ENCODE assay signal across 8 cellular contexts in genomic region chr6:46848684-46849360, GRCh38. TPM values are rescaled to one million over a fixed set of nuclear protein-coding genes. Genes with fewer than 3 reads are reported as not detected.
DNase-seq lines count a peak whose midpoint lies in the region; TF ChIP-seq lines count a peak whose summit lies in the region.

No MANE protein-coding gene starts in this region.

- no peaks in the 10 kb centered on the region for H4K20me1 ChIP-seq in hepatocyte (ENCODE audit: insufficient read depth, poor library complexity, severe bottlenecking)

- H2AFZ ChIP-seq in hepatocyte, result peak overlapping the region; percentile 18

- peak overlapping the region; percentile 66 for H3K4me3 Mint-ChIP-seq in T-helper 2 cell treated with Interferon-gamma antibody and Interleukin-4, amounts not matched to agents 5 μg/mL and 100 μg/mL, for 36 hours

- H3K27me3 Mint-ChIP-seq in T-helper 2 cell treated with Interferon-gamma antibody and Interleukin-4, amounts not matched to agents 5 μg/mL and 100 μg/mL, for 36 hours (ENCODE audit: low read depth), result peaks cover 28% of the 10 kb centered on the region

- no peaks in the 10 kb centered on the region for H3K36me3 ChIP-seq in hepatocyte (replicated peaks; ENCODE audit: insufficient read depth, low read depth)

- no peaks in the 10 kb centered on the region for H3K79me2 ChIP-seq in hepatocyte

- H3K9me2 ChIP-seq in hepatocyte (replicated peaks; ENCODE audit: insufficient read depth), result no peaks in the 10 kb centered on the region

- H3K9me3 Mint-ChIP-seq in T-helper 2 cell treated with Interferon-gamma antibody and Interleukin-4, amounts not matched to agents 5 μg/mL and 100 μg/mL, for 36 hours, result no peaks in the 10 kb centered on the region

- H3K4me3 ChIP-seq in GM12864 (ENCODE audit: low read depth, low read length), result no peak overlapping the region
- H3K4me3 ChIP-seq in HFF-Myc (replicated peaks; ENCODE audit: low read depth, low read length), result no peak overlapping the region
- H3K4me3 ChIP-seq in astrocyte of the cerebellum (ENCODE audit: low read depth, low read length), result peak overlapping the region; percentile 5
- H3K4me3 ChIP-seq in hepatocyte, result no peak overlapping the region
- H3K4me3 ChIP-seq in retinal pigment epithelial cell (ENCODE audit: low read length), result no peak overlapping the region

- H3K4me2 ChIP-seq in hepatocyte, result peak overlapping the region; percentile 68

- no peak for DNase-seq in GM12864 (ENCODE audit: low read depth)
- DNase-seq in HFF-Myc (ENCODE audit: extremely low read depth, low read depth), result peak; percentile 29
- DNase-seq in NCI-H1048 (lab: John Stamatoyannopoulos, UW), result peak; percentile 66
- peak; percentile 51 for DNase-seq in T-helper 2 cell treated with Interferon-gamma antibody and Interleukin-4, amounts not matched to agents 5 μg/mL and 100 μg/mL, for 36 hours (ENCODE audit: low spot score)
- DNase-seq in astrocyte of the cerebellum (ENCODE audit: low read depth), result peak; percentile 32
- DNase-seq in hepatocyte (ENCODE audit: low spot score), result peak; percentile 93
- peak; percentile 12 for DNase-seq in retinal pigment epithelial cell (ENCODE audit: low read depth)
- DNase-seq in cortex of kidney (lab: John Stamatoyannopoulos, UW), result no peak

- H3K9me3 ChIP-seq in hepatocyte (ENCODE audit: low read depth), result no peaks in the 10 kb centered on the region

- H3K27ac ChIP-seq in hepatocyte, result peak overlapping the region; percentile 7

- no peaks in the 10 kb centered on the region for H3K27me3 ChIP-seq in hepatocyte

- no peak overlapping the region for H3K27ac Mint-ChIP-seq in T-helper 2 cell treated with Interferon-gamma antibody and Interleukin-4, amounts not matched to agents 5 μg/mL and 100 μg/mL, for 36 hours

- in situ Hi-C loops in astrocyte of the cerebellum (cut with HindIII; ENCODE audit: low sequenced_read_pairs), result no loop called here

- no peaks in the 10 kb centered on the region for H3K36me3 Mint-ChIP-seq in T-helper 2 cell treated with Interferon-gamma antibody and Interleukin-4, amounts not matched to agents 5 μg/mL and 100 μg/mL, for 36 hours (ENCODE audit: low read depth)

- no peaks in the 10 kb centered on the region for H3K4me1 ChIP-seq in hepatocyte (ENCODE audit: insufficient read depth)

- peaks cover 6% of the 10 kb centered on the region for H3K4me1 Mint-ChIP-seq in T-helper 2 cell treated with Interferon-gamma antibody and Interleukin-4, amounts not matched to agents 5 μg/mL and 100 μg/mL, for 36 hours (ENCODE audit: low read depth)

- TF ChIP-seq CTCF in GM12864 (IDR thresholded peaks at IDR 0.05; ENCODE audit: low read depth, low read length, missing control alignments) (peak; percentile 90), HFF-Myc (IDR thresholded peaks at IDR 0.05; ENCODE audit: low read depth, low read length, missing control alignments) (peak; percentile 96), astrocyte of the cerebellum (IDR thresholded peaks at IDR 0.05; ENCODE audit: low read depth, low read length, missing control alignments) (peak; percentile 87), hepatocyte (IDR thresholded peaks at IDR 0.05; ENCODE audit: poor library complexity) (peak; percentile 99), retinal pigment epithelial cell (conservative IDR thresholded peaks at IDR 0.05; ENCODE audit: low read depth, low read length) (peak; percentile 87)

- WGBS in hepatocyte (ENCODE audit: low lambda C conversion rate, missing lambda C conversion rate), result 6% methylated on average over 25 of the region's 25 CpGs

RNA-seq across cellular contexts. Expression of gene MEP1A, which starts 55.6 kb away (rescaled TPM):
- total RNA-seq in hepatocyte, result 93.4 and 94.2 TPM in 2 replicates
- polyA plus RNA-seq in hepatocyte, result 38.9 and 62.8 TPM in 2 replicates

Comparison
In these comparisons a context has a peak if more than half of its experiments do, and no peak if none do; other contexts are left out.
1. DNase-seq: peak in HFF-Myc (single experiment), NCI-H1048 (single experiment), T-helper 2 cell treated with Interferon-gamma antibody and Interleukin-4, amounts not matched to agents 5 μg/mL and 100 μg/mL, for 36 hours (single experiment), astrocyte of the cerebellum (single experiment), hepatocyte (single experiment) and retinal pigment epithelial cell (single experiment); none in GM12864 (single experiment) and cortex of kidney (single experiment).
2. Peak in every context shown above with its lines, with median percentiles within 50 percentile points of each other: CTCF ChIP-seq.